In the genomic region with DNA sequence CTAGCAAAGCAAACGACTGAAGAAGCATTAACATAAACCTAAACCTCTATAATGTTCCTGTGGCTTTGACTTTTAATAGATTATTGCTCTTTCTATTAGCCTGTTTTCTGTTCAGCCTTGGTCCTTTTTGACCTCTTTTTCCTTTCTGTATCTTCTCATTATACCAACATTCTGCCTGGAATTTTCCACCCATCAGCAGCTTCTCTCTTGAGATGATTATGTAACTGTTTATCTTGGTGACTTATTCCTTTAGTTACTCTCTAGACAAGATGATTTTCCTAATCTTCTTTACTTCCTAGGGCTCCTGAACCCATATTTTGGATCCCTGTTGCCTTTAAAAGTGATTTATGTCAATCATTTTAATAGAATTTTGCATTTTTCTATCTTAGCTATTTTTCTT, we compare ENCODE assay signal across 9 cellular contexts.
"Had no signal": no experiment of that assay in that cellular context is flagged by ENCODE, and none has a peak within 500 bp of the region (broad histone marks: within the 10 kb centered on the region; RNA-seq: fewer than 3 reads in every experiment).

No MANE protein-coding gene starts in this region.

- H3K36me3 Mint-ChIP-seq: IgD-negative memory B cell had no signal

- H3K27ac Mint-ChIP-seq: HFFc6, IgD-negative memory B cell had no signal

- H3K4me1 ChIP-seq: HAP-1 had no signal

- H3K27ac ChIP-seq: GM23248, HL-60 had no signal

- H3K9me3 ChIP-seq: HAP-1 had no signal

- H3K4me3 ChIP-seq: GM23248, HAP-1 had no signal

- H3K4me1 Mint-ChIP-seq: IgD-negative memory B cell had no signal

- H3K36me3 ChIP-seq: HAP-1 had no signal

- H3K4me3 Mint-ChIP-seq: HFFc6, IgD-negative memory B cell had no signal

- ATAC-seq: HCT116 had no signal

- DNase-seq: GM23248, GOT3, H7, HFFc6, KBM-7 had no signal

- H3K27me3 Mint-ChIP-seq: IgD-negative memory B cell had no signal
